16 cellular contexts compared by ENCODE assay signal in the genomic region with DNA sequence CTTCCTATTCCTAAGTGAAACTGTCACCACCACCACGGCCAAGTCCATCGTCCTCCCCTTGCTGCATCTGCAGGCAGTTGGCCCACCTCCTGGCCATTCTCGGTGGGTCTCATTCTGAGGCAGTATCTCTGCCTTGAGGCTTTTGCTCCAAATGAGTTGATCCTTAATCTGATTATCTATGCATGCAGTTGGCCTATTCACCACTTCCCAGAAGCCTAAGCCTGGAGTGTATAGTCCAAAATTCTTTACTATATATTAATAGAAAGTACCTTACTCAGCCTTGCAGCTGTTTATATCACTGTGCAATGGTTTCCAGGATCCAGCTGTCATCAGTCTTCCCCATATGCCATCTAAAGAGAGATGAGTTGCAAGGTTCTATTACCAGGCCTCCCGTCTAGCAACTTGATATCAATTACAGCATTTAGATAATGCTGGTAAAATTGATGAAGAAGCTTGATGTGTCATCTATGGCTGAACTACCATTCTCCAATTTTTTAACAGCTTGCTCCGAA.
DNase-seq lines count a peak whose midpoint lies in the region; ATAC-seq and TF ChIP-seq lines count a peak whose summit lies in the region.
"Had no signal": no experiment of that assay in that cellular context is flagged by ENCODE, and none has a peak within 500 bp of the region (broad histone marks: within the 10 kb centered on the region; RNA-seq: fewer than 3 reads in every experiment).

No MANE protein-coding gene starts in this region.

- H3K27ac ChIP-seq in smooth muscle cell (ENCODE audit: low read depth) = peak overlapping the region; percentile 54
- H3K27ac ChIP-seq: A549 had no signal

- H3K9me3 Mint-ChIP-seq in nephron = peaks cover 10% of the 10 kb centered on the region
- H3K9me3 Mint-ChIP-seq: CD8-positive, alpha-beta T cell; GM23338 had no signal

- H3K4me3 ChIP-seq in smooth muscle cell = no peak overlapping the region
- H3K4me3 ChIP-seq: A549, GM23338 had no signal

- H3F3A ChIP-seq in smooth muscle cell (ENCODE audit: low read depth) = no peaks in the 10 kb centered on the region

- no peaks in the 10 kb centered on the region for H3K9me3 ChIP-seq in smooth muscle cell (replicated peaks; ENCODE audit: low read depth)
- H3K9me3 ChIP-seq: A549 had no signal

- H3K27ac Mint-ChIP-seq in nephron = peak overlapping the region; percentile 43 to 88 (median 59)
- H3K27ac Mint-ChIP-seq: CD14-positive monocyte; CD8-positive, alpha-beta T cell; GM23338; H9 had no signal

- H3K36me3 Mint-ChIP-seq in nephron (ENCODE audit: low read depth) = no peaks in the 10 kb centered on the region
- H3K36me3 Mint-ChIP-seq: CD14-positive monocyte; CD8-positive, alpha-beta T cell had no signal

- no peak overlapping the region for H3K9ac ChIP-seq in smooth muscle cell (ENCODE audit: low read depth)

- no peaks in the 10 kb centered on the region for H3K36me3 ChIP-seq in smooth muscle cell (ENCODE audit: low read depth)

- H3K4me3 Mint-ChIP-seq in nephron = peak overlapping the region in 1 of 3 experiments; percentile 53
- H3K4me3 Mint-ChIP-seq: CD14-positive monocyte; CD8-positive, alpha-beta T cell; GM23338; H9 had no signal

- no peaks in the 10 kb centered on the region for H4K20me1 ChIP-seq in smooth muscle cell (ENCODE audit: low read depth)

- peak; percentile 33 for DNase-seq in NCI-H2171 (lab: John Stamatoyannopoulos, UW)
- DNase-seq in NCI-H82 treated with DMSO at 0.1 percent for 48 hours (lab: John Stamatoyannopoulos, UW; ENCODE audit: unreplicated experiment) = peak; percentile 36
- DNase-seq in smooth muscle cell (lab: John Stamatoyannopoulos, UW; ENCODE audit: unreplicated experiment) = no peak
- no peak for DNase-seq in NCI-H187 treated with DMSO at 0.1 percent for 48 hours (lab: John Stamatoyannopoulos, UW)
- DNase-seq in NCI-H1092 treated with DMSO at 0.1 percent for 48 hours (lab: John Stamatoyannopoulos, UW) = no peak
- no peak for DNase-seq in NCI-H345 (lab: John Stamatoyannopoulos, UW)
- DNase-seq: CD8-positive, alpha-beta T cell; COR-L47; DMS53; GF-D8; H9 had no signal

- no peaks in the 10 kb centered on the region for H3K27me3 ChIP-seq in smooth muscle cell (ENCODE audit: low read depth)

- 82% methylated on average over 5 of the region's 5 CpGs for WGBS in smooth muscle cell (ENCODE audit: low lambda C conversion rate)

- no peak for ATAC-seq in HG03460 (IDR thresholded peaks at IDR 0.05; ENCODE audit: unreplicated experiment)
- ATAC-seq: A549; CD8-positive, alpha-beta T cell; GM23338 had no signal

- no peak for TF ChIP-seq CTCF in nephron (IDR thresholded peaks at IDR 0.05; ENCODE audit: unreplicated experiment in 3 of 3)
- no peak for TF ChIP-seq CTCF in smooth muscle cell (IDR thresholded peaks at IDR 0.05; ENCODE audit: borderline replicate concordance, insufficient read depth, poor library complexity, severe bottlenecking)

- no peaks in the 10 kb centered on the region for H3K4me1 ChIP-seq in smooth muscle cell (ENCODE audit: low read depth)
- H3K4me1 ChIP-seq: A549 had no signal

- peaks cover 29% of the 10 kb centered on the region for H3K4me1 Mint-ChIP-seq in nephron
- H3K4me1 Mint-ChIP-seq: CD14-positive monocyte, GM23338, H9 had no signal

- H3K27me3 Mint-ChIP-seq in nephron (ENCODE audit: low read depth) = peaks cover 8% of the 10 kb centered on the region

- no peak overlapping the region for H2AFZ ChIP-seq in smooth muscle cell (ENCODE audit: low read depth)
- H2AFZ ChIP-seq: GM23338 had no signal

- no peaks in the 10 kb centered on the region for H3K79me2 ChIP-seq in smooth muscle cell (ENCODE audit: low read depth)

- H3K4me2 ChIP-seq in smooth muscle cell = peak overlapping the region; percentile 41
- H3K4me2 ChIP-seq: A549, GM23338 had no signal

Comparison
In these comparisons a context has a peak if more than half of its experiments do, and no peak if none do; other contexts are left out.
1. DNase-seq: peak in NCI-H2171 (single experiment) and NCI-H82 treated with DMSO at 0.1 percent for 48 hours (single experiment); none in smooth muscle cell (single experiment), NCI-H187 treated with DMSO at 0.1 percent for 48 hours (single experiment), NCI-H1092 treated with DMSO at 0.1 percent for 48 hours (single experiment) and NCI-H345 (single experiment).